1 cellular context compared by ENCODE assay signal in genomic region chr2:191417746-191418145, GRCh38.
TF ChIP-seq lines count a peak whose summit lies in the region.

No MANE protein-coding gene starts in this region.

TF ChIP-seq in WTC11, 78 proteins besides CTCF, POLR2A, EP300 and RAD21 (continued from another document):
- TF ChIP-seq SP1 (CRISPR knock-in tag; conservative IDR thresholded peaks at IDR 0.05) (no peak), ERG (CRISPR knock-in tag; IDR thresholded peaks at IDR 0.05) (no peak), ZNF425 (CRISPR knock-in tag; conservative IDR thresholded peaks at IDR 0.05) (no peak), OVOL2 (CRISPR knock-in tag; IDR thresholded peaks at IDR 0.05; ENCODE audit: borderline replicate concordance) (no peak), ESRRA (CRISPR knock-in tag; IDR thresholded peaks at IDR 0.05; ENCODE audit: borderline replicate concordance) (no peak), ZNF281 (CRISPR knock-in tag; IDR thresholded peaks at IDR 0.05) (no peak), JUN (CRISPR knock-in tag; IDR thresholded peaks at IDR 0.05) (no peak), ZNF219 (CRISPR knock-in tag; IDR thresholded peaks at IDR 0.05; ENCODE audit: borderline replicate concordance) (no peak), E2F1 (CRISPR knock-in tag; IDR thresholded peaks at IDR 0.05) (no peak), NR2C2 (CRISPR knock-in tag; IDR thresholded peaks at IDR 0.05) (no peak), JAZF1 (CRISPR knock-in tag; IDR thresholded peaks at IDR 0.05) (no peak), TEAD1 (CRISPR knock-in tag; IDR thresholded peaks at IDR 0.05) (no peak), TCF7 (CRISPR knock-in tag; IDR thresholded peaks at IDR 0.05; ENCODE audit: low read depth) (no peak), ZBTB21 (CRISPR knock-in tag; IDR thresholded peaks at IDR 0.05; ENCODE audit: borderline replicate concordance) (no peak), CREB1 (CRISPR knock-in tag; IDR thresholded peaks at IDR 0.05) (no peak), ZNF232 (CRISPR knock-in tag; IDR thresholded peaks at IDR 0.05) (no peak), ETV6 (CRISPR knock-in tag; IDR thresholded peaks at IDR 0.05) (no peak)
